Comparison of ENCODE assay signal across 9 cellular contexts in genomic region chr6:85035769-85036168, GRCh38.
"Had no signal": no experiment of that assay in that cellular context is flagged by ENCODE, and none has a peak within 500 bp of the region (broad histone marks: within the 10 kb centered on the region; RNA-seq: fewer than 3 reads in every experiment).

No MANE protein-coding gene starts in this region.

- H3K4me1 ChIP-seq: HAP-1 had no signal

- H2AFZ ChIP-seq: GM23338 had no signal

- H3K27ac ChIP-seq: KMS-11 had no signal

- DNase-seq: H7, HFFc6, Karpas-422, KBM-7 had no signal

- H3K9me3 ChIP-seq: HAP-1 had no signal

- H3K4me3 ChIP-seq: GM23338, HAP-1 had no signal

- H3K9ac ChIP-seq: KMS-11 had no signal

- FAIRE-seq: HTR-8/SVneo had no signal

- H3K36me3 ChIP-seq: HAP-1 had no signal

- ATAC-seq: GM23338, HCT116 had no signal

- H3K4me2 ChIP-seq: GM23338, KMS-11 had no signal
